Comparison of ENCODE assay signal across 3 cellular contexts in genomic region chr12:132581348-132582057, GRCh38.
TF ChIP-seq lines count a peak whose summit lies in the region.

No MANE protein-coding gene starts in this region.

TF ChIP-seq in GM23338, 12 proteins besides CTCF, POLR2A, EP300 and RAD21 (continued from another document):
- no peak for TF ChIP-seq STAT1 (IDR thresholded peaks at IDR 0.05; ENCODE audit: unreplicated experiment)
TF ChIP-seq in GM23338: peak in this region for 0.

TF ChIP-seq in HEK293, 187 proteins besides CTCF, POLR2A, EP300 and RAD21 (continued from another document):
- peak; percentile 84 for TF ChIP-seq EGR2 (tag by site-specific recombination; IDR thresholded peaks at IDR 0.05; ENCODE audit: low read depth)
- TF ChIP-seq ZFHX2 (tag by site-specific recombination; conservative IDR thresholded peaks at IDR 0.05) = peak; percentile 86

TF ChIP-seq in SK-N-SH, 30 proteins besides CTCF, POLR2A, EP300 and RAD21 (continued from another document):
- TF ChIP-seq ZBTB33 (IDR thresholded peaks at IDR 0.05; ENCODE audit: borderline replicate concordance, low read depth) (no peak), POLR2AphosphoS5 (IDR thresholded peaks at IDR 0.05; ENCODE audit: low read depth, low read length) (no peak), EZH2phosphoT487 (IDR thresholded peaks at IDR 0.05; ENCODE audit: borderline replicate concordance, low read depth) (no peak), CHD2 (IDR thresholded peaks at IDR 0.05; ENCODE audit: low read length, partially characterized antibody) (no peak), SMC3 (IDR thresholded peaks at IDR 0.05; ENCODE audit: low read depth, low read length) (no peak), TAF1 (IDR thresholded peaks at IDR 0.05; ENCODE audit: borderline replicate concordance, low read depth, low read length) (no peak), RCOR1 (IDR thresholded peaks at IDR 0.05; ENCODE audit: low read length) (no peak), RFX5 (IDR thresholded peaks at IDR 0.05; ENCODE audit: low read length) (no peak), MEF2A (IDR thresholded peaks at IDR 0.05; ENCODE audit: borderline replicate concordance, low read depth) (no peak), YY1 (IDR thresholded peaks at IDR 0.05; ENCODE audit: low read depth) (no peak), IRF3 (IDR thresholded peaks at IDR 0.05; ENCODE audit: low read depth, low read length) (no peak), FOSL2 (IDR thresholded peaks at IDR 0.05; ENCODE audit: borderline replicate concordance, low read depth) (no peak)
- TF ChIP-seq, protein P1, sequence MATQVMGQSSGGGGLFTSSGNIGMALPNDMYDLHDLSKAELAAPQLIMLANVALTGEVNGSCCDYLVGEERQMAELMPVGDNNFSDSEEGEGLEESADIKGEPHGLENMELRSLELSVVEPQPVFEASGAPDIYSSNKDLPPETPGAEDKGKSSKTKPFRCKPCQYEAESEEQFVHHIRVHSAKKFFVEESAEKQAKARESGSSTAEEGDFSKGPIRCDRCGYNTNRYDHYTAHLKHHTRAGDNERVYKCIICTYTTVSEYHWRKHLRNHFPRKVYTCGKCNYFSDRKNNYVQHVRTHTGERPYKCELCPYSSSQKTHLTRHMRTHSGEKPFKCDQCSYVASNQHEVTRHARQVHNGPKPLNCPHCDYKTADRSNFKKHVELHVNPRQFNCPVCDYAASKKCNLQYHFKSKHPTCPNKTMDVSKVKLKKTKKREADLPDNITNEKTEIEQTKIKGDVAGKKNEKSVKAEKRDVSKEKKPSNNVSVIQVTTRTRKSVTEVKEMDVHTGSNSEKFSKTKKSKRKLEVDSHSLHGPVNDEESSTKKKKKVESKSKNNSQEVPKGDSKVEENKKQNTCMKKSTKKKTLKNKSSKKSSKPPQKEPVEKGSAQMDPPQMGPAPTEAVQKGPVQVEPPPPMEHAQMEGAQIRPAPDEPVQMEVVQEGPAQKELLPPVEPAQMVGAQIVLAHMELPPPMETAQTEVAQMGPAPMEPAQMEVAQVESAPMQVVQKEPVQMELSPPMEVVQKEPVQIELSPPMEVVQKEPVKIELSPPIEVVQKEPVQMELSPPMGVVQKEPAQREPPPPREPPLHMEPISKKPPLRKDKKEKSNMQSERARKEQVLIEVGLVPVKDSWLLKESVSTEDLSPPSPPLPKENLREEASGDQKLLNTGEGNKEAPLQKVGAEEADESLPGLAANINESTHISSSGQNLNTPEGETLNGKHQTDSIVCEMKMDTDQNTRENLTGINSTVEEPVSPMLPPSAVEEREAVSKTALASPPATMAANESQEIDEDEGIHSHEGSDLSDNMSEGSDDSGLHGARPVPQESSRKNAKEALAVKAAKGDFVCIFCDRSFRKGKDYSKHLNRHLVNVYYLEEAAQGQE (IDR thresholded peaks at IDR 0.05; ENCODE audit: low read depth, low read length) = no peak
- TF ChIP-seq, protein P2, sequence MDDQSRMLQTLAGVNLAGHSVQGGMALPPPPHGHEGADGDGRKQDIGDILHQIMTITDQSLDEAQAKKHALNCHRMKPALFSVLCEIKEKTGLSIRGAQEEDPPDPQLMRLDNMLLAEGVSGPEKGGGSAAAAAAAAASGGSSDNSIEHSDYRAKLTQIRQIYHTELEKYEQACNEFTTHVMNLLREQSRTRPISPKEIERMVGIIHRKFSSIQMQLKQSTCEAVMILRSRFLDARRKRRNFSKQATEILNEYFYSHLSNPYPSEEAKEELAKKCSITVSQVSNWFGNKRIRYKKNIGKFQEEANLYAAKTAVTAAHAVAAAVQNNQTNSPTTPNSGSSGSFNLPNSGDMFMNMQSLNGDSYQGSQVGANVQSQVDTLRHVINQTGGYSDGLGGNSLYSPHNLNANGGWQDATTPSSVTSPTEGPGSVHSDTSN (IDR thresholded peaks at IDR 0.05) = no peak
- TF ChIP-seq, protein P3, sequence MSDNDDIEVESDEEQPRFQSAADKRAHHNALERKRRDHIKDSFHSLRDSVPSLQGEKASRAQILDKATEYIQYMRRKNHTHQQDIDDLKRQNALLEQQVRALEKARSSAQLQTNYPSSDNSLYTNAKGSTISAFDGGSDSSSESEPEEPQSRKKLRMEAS (IDR thresholded peaks at IDR 0.05; ENCODE audit: low read depth) = no peak
